16 cellular contexts compared by ENCODE assay signal in the genomic region with DNA sequence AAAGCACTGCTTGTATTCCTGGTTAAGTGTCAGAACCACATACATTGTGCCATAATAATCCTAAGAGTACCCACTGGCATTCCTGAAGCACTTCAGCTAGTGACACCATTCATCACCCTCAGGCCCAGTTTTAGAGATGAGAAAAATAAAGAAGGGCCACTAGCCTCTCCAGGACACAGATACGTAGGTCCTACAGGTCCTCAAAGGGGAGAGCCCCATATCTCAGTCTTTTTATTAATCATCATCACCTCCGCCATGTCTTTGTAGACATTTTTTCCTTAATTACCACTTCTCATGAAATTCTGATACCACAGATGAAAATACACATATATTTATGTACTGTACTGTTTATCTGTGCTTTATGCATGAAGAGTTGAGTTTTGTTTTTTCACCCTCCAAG. TPM values are rescaled to one million over a fixed set of nuclear protein-coding genes. Genes with fewer than 3 reads are reported as not detected.
DNase-seq lines count a peak whose midpoint lies in the region; ATAC-seq and TF ChIP-seq lines count a peak whose summit lies in the region.
"Had no signal": no experiment of that assay in that cellular context is flagged by ENCODE, and none has a peak within 500 bp of the region (broad histone marks: within the 10 kb centered on the region; RNA-seq: fewer than 3 reads in every experiment).

No MANE protein-coding gene starts in this region.

- H3K27me3 ChIP-seq in DOHH2 (ENCODE audit: control insufficient read depth, low read length), result no peaks in the 10 kb centered on the region
- no peaks in the 10 kb centered on the region for H3K27me3 ChIP-seq in trophoblast cell (ENCODE audit: insufficient read depth, low read length)
- H3K27me3 ChIP-seq: brain microvascular endothelial cell, tibial nerve had no signal

- H3K36me3 Mint-ChIP-seq in CD14-positive monocyte, result peaks cover 9 to 20% of the 10 kb centered on the region in 2 donors
- peaks cover 20% of the 10 kb centered on the region for H3K36me3 Mint-ChIP-seq in activated B cell treated with CpG ODN at 0.5 μM for 24 hours (ENCODE audit: low read depth)

- H3K4me3 Mint-ChIP-seq in CD14-positive monocyte (no peak overlapping the region), activated B cell treated with CpG ODN at 0.5 μM for 24 hours (no peak overlapping the region)
- H3K4me3 Mint-ChIP-seq: activated CD4-positive, alpha-beta memory T cell treated with anti-CD3 and anti-CD28 coated beads for 36 hours; endodermal cell had no signal

- H2BK12ac ChIP-seq in trophoblast cell (ENCODE audit: low read length), result no peak overlapping the region

- no peaks in the 10 kb centered on the region for H3K9me3 Mint-ChIP-seq in CD14-positive monocyte
- H3K9me3 Mint-ChIP-seq in activated B cell treated with CpG ODN at 0.5 μM for 24 hours, result no peaks in the 10 kb centered on the region
- H3K9me3 Mint-ChIP-seq: activated CD4-positive, alpha-beta memory T cell treated with anti-CD3 and anti-CD28 coated beads for 36 hours; endodermal cell; naive thymus-derived CD8-positive, alpha-beta T cell had no signal

- H3K36me3 ChIP-seq in DOHH2 (ENCODE audit: control insufficient read depth, low read length) (peaks cover 17% of the 10 kb centered on the region), trophoblast cell (ENCODE audit: control insufficient read depth in 1 of 2, insufficient read depth in 2 of 2, low read length in 2 of 2) (no peaks in the 10 kb centered on the region)
- H3K36me3 ChIP-seq: brain microvascular endothelial cell, tibial nerve had no signal

- H3K4me3 ChIP-seq in DOHH2 (ENCODE audit: low read length) (peak overlapping the region; percentile 63), trophoblast cell (ENCODE audit: low read depth, low read length) (no peak overlapping the region)
- H3K4me3 ChIP-seq: tibial nerve had no signal

- H2AK5ac ChIP-seq in trophoblast cell (ENCODE audit: low read length), result no peak overlapping the region

- peaks cover 18% of the 10 kb centered on the region for H3F3A ChIP-seq in DOHH2 (ENCODE audit: control insufficient read depth, insufficient read depth)

- no peaks in the 10 kb centered on the region for H3K27me3 Mint-ChIP-seq in CD14-positive monocyte (ENCODE audit: low read depth in 3 of 3)
- H3K27me3 Mint-ChIP-seq in activated B cell treated with CpG ODN at 0.5 μM for 24 hours, result no peaks in the 10 kb centered on the region
- H3K27me3 Mint-ChIP-seq: activated CD4-positive, alpha-beta memory T cell treated with anti-CD3 and anti-CD28 coated beads for 36 hours; naive thymus-derived CD8-positive, alpha-beta T cell had no signal

- TF ChIP-seq CTCF in CD14-positive monocyte (IDR thresholded peaks at IDR 0.05) (no peak), DOHH2 (IDR thresholded peaks at IDR 0.05; ENCODE audit: low read depth, low read length, poor library complexity, severe bottlenecking) (no peak), activated B cell treated with CpG ODN at 0.5 μM for 24 hours (IDR thresholded peaks at IDR 0.05) (no peak)

- H3K4me2 ChIP-seq in DOHH2 (ENCODE audit: low read length) (peak overlapping the region; percentile 79), trophoblast cell (ENCODE audit: low read length) (no peak overlapping the region)

- H3K79me1 ChIP-seq in trophoblast cell (ENCODE audit: low read length), result no peaks in the 10 kb centered on the region

- H3K27ac ChIP-seq in DOHH2 (ENCODE audit: low read depth, low read length) (peak overlapping the region; percentile 61), trophoblast cell (ENCODE audit: low read depth, low read length) (no peak overlapping the region)
- H3K27ac ChIP-seq: brain microvascular endothelial cell, tibial nerve had no signal

- no peak overlapping the region for H4K91ac ChIP-seq in trophoblast cell (ENCODE audit: low read depth, low read length)

- whole genome bisulfite sequencing in trophoblast cell (ENCODE audit: extremely low coverage, insufficient coverage, insufficient read length), result no CpG with 5 or more reads among the region's 2 CpGs

- H3K4ac ChIP-seq in trophoblast cell (ENCODE audit: low read depth, low read length), result peak overlapping the region; percentile 55

- no peak overlapping the region for H4K12ac ChIP-seq in trophoblast cell (ENCODE audit: low read depth, low read length)

- no peak overlapping the region for H3K23ac ChIP-seq in trophoblast cell (ENCODE audit: low read length)

- no peak overlapping the region for H4K8ac ChIP-seq in trophoblast cell (ENCODE audit: low read depth, low read length)

- H3K4me1 ChIP-seq in DOHH2 (ENCODE audit: control insufficient read depth, low read length) (peaks cover 84% of the 10 kb centered on the region), trophoblast cell (ENCODE audit: control insufficient read depth in 1 of 2, insufficient read depth in 2 of 2, low read length in 2 of 2) (peaks cover 3 to 4% of the 10 kb centered on the region in 2 experiments)

- H3K4me1 Mint-ChIP-seq in CD14-positive monocyte (peaks cover 74% of the 10 kb centered on the region), activated B cell treated with CpG ODN at 0.5 μM for 24 hours (peaks cover 91% of the 10 kb centered on the region)

- DNase-seq in CD14-positive monocyte (ENCODE audit: low spot score) (no peak), activated B cell treated with CpG ODN at 0.5 μM for 24 hours (no peak), trophoblast cell (peak in 1 of 2 donors; percentile 20), occipital lobe (lab: John Stamatoyannopoulos, UW) (no peak)
- DNase-seq: activated CD4-positive, alpha-beta memory T cell treated with anti-CD3 and anti-CD28 coated beads for 36 hours; brain microvascular endothelial cell; endodermal cell; mesenchymal stem cell; naive thymus-derived CD8-positive, alpha-beta T cell; NCI-H524; stimulated activated naive CD4-positive, alpha-beta T cell; T-helper 1 cell had no signal

- H3K9me3 ChIP-seq in DOHH2 (ENCODE audit: control insufficient read depth, insufficient read depth, low read length) (no peaks in the 10 kb centered on the region), trophoblast cell (ENCODE audit: insufficient read depth, low read depth, low read length) (no peaks in the 10 kb centered on the region)
- H3K9me3 ChIP-seq: tibial nerve had no signal

- H4K20me1 ChIP-seq in DOHH2 (ENCODE audit: control insufficient read depth, insufficient read depth, low read depth, low read length), result peaks cover 24% of the 10 kb centered on the region

- H2BK120ac ChIP-seq in trophoblast cell (ENCODE audit: insufficient read depth, low read length, poor library complexity), result no peak overlapping the region

- H3K18ac ChIP-seq in trophoblast cell (ENCODE audit: low read length), result no peak overlapping the region

- H3K27ac Mint-ChIP-seq in CD14-positive monocyte (peak overlapping the region in 4 of 7 donors; percentile 50 to 67 (median 52)), activated B cell treated with CpG ODN at 0.5 μM for 24 hours (peak overlapping the region; percentile 38)
- H3K27ac Mint-ChIP-seq: endodermal cell had no signal

- no peaks in the 10 kb centered on the region for H3K9me2 ChIP-seq in DOHH2 (replicated peaks; ENCODE audit: control insufficient read depth, low read length)

- no peak overlapping the region for H3K14ac ChIP-seq in trophoblast cell (ENCODE audit: low read length)

- no peak overlapping the region for H3K9ac ChIP-seq in trophoblast cell (ENCODE audit: low read length)

- CTCF ChIA-PET in activated B cell treated with CpG ODN at 0.5 μM for 24 hours (lab: Charles Lee), result no interaction called here

- H3K79me2 ChIP-seq in DOHH2 (ENCODE audit: control insufficient read depth, low read length) (peaks cover 97% of the 10 kb centered on the region), trophoblast cell (ENCODE audit: control insufficient read depth, insufficient read depth, low read length, poor library complexity) (peaks cover 1% of the 10 kb centered on the region)

- no peak overlapping the region for H2AFZ ChIP-seq in trophoblast cell (ENCODE audit: insufficient read depth, low read length, poor library complexity)

- intact Hi-C loops in CD14-positive monocyte (cut with micrococcal nuclease), result loop anchor here in 1 of 2 donors (1.0 kb wide), 1 partner anchor 12 kb away; no protein-coding TSS in a partner anchor
- intact Hi-C loops in activated B cell treated with CpG ODN at 0.5 μM for 24 hours (cut with micrococcal nuclease), result loop anchor here (2.0 to 5.0 kb wide), 2 partner anchors 15 to 35 kb away; no protein-coding TSS in a partner anchor

- H2BK5ac ChIP-seq in trophoblast cell (ENCODE audit: low read depth, low read length, poor library complexity), result no peak overlapping the region

- POLR2A ChIA-PET in activated B cell treated with CpG ODN at 0.5 μM for 24 hours (lab: Charles Lee), result interaction anchor here (0.5 to 1.0 kb wide), 3 partner anchors 9 to 23 kb away, joined by 3 to 5 read pairs (median 3); no protein-coding TSS in a partner anchor

- ATAC-seq in activated B cell treated with CpG ODN at 0.5 μM for 24 hours (ENCODE audit: low read depth), result no peak
- ATAC-seq in HG02759 (IDR thresholded peaks at IDR 0.05; ENCODE audit: unreplicated experiment), result no peak
- ATAC-seq in activated CD4-positive, CD25-positive, alpha-beta regulatory T cell treated with anti-CD3 and anti-CD28 coated beads, Interleukin-2, amount 50 U/mL, for 24 hours, result no peak
- ATAC-seq: naive thymus-derived CD8-positive, alpha-beta T cell had no signal

RNA-seq across cellular contexts. Expression of gene GRB2, which starts 43.5 kb away (rescaled TPM):
- polyA plus RNA-seq in CD14-positive monocyte, result 100 to 1,000 TPM; 262 to 338 TPM
- 307 and 320 TPM in 2 replicates for total RNA-seq in activated B cell treated with CpG ODN at 0.5 μM for 24 hours
- polyA plus RNA-seq in trophoblast cell (2013), result 120 and 126 TPM in 2 replicates
- 125 TPM for total RNA-seq in occipital lobe
